In the genomic region with DNA sequence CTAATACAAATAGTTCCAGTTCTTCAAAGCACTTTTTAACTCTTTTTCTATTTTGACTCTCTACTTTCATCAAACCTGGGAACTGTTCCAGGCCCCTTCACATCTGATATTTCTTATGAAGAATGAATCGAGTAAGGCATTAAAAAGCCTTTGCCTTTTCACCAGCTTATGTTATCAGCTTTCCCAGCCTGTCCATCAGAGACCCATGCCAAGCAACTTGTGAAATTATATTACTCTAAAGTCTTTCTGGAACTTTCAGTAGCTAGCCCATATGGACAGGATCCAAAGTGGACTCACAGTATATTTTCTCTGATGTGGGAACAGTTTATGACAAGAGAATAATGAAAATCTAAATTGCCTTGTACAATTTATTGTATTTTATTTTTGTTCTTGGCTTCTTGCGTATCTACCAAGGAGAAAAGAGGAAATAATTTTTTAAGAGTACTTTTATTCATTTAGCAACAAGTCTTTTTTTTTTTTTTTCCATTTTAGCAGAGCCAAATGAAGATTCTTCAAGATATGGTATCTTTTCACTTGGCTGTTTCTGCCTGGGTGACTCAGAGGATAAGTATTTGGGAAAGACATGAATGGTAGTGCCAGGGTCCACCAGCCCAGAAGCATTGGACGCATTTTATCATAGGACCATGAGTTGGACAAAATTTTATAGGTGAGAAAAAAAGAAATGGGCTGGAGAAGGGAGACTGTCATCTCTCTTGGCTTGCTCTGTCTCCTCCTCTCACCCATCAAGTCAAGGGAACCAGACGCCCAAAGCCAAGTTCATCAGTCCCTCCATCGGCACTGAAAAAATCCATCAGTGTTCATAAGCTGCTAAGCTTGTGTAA, we compare ENCODE assay signal across 1 cellular context.
TF ChIP-seq lines count a peak whose summit lies in the region.

No MANE protein-coding gene starts in this region.

TF ChIP-seq in K562, 482 proteins besides CTCF, POLR2A, EP300 and RAD21 (continued from another document):
- no peak for TF ChIP-seq AFF4 (CRISPR knock-in tag; IDR thresholded peaks at IDR 0.05)
- TF ChIP-seq, protein P1, sequence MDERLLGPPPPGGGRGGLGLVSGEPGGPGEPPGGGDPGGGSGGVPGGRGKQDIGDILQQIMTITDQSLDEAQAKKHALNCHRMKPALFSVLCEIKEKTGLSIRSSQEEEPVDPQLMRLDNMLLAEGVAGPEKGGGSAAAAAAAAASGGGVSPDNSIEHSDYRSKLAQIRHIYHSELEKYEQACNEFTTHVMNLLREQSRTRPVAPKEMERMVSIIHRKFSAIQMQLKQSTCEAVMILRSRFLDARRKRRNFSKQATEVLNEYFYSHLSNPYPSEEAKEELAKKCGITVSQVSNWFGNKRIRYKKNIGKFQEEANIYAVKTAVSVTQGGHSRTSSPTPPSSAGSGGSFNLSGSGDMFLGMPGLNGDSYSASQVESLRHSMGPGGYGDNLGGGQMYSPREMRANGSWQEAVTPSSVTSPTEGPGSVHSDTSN (CRISPR knock-in tag; IDR thresholded peaks at IDR 0.05; ENCODE audit: low read depth): no peak
- TF ChIP-seq, protein P1 (tag; conservative IDR thresholded peaks at IDR 0.05; ENCODE audit: low read depth): peak; percentile 31; the same call in 1 of the 2 replicates
- TF ChIP-seq JUND (IDR thresholded peaks at IDR 0.05; ENCODE audit: borderline replicate concordance, low read depth, low read length): peak; percentile 77
- peak; percentile 32; the same call in 1 of the 3 replicates for TF ChIP-seq JUND (tag; IDR thresholded peaks at IDR 0.05; ENCODE audit: borderline replicate concordance, low read depth, low read length)
- no peak for TF ChIP-seq ZNF766 (CRISPR knock-in tag; conservative IDR thresholded peaks at IDR 0.05)
- TF ChIP-seq KDM5B (IDR thresholded peaks at IDR 0.05; ENCODE audit: insufficient replicate concordance, low read depth, low read length): no peak
- TF ChIP-seq POLR2AphosphoS5 (IDR thresholded peaks at IDR 0.05; ENCODE audit: control insufficient read depth, insufficient read depth, low read depth, low read length): no peak
- TF ChIP-seq, protein P2, sequence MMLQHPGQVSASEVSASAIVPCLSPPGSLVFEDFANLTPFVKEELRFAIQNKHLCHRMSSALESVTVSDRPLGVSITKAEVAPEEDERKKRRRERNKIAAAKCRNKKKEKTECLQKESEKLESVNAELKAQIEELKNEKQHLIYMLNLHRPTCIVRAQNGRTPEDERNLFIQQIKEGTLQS (IDR thresholded peaks at IDR 0.05): peak; percentile 45; the same call in 1 of the 2 replicates
- TF ChIP-seq, protein P2 (CRISPR knock-in tag; conservative IDR thresholded peaks at IDR 0.05): no peak
- TF ChIP-seq KAT7 (CRISPR knock-in tag; IDR thresholded peaks at IDR 0.05; ENCODE audit: borderline replicate concordance): no peak
- TF ChIP-seq, protein P3, sequence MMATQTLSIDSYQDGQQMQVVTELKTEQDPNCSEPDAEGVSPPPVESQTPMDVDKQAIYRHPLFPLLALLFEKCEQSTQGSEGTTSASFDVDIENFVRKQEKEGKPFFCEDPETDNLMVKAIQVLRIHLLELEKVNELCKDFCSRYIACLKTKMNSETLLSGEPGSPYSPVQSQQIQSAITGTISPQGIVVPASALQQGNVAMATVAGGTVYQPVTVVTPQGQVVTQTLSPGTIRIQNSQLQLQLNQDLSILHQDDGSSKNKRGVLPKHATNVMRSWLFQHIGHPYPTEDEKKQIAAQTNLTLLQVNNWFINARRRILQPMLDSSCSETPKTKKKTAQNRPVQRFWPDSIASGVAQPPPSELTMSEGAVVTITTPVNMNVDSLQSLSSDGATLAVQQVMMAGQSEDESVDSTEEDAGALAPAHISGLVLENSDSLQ (IDR thresholded peaks at IDR 0.05): peak; percentile 18; the same call in 1 of the 2 replicates
- no peak for TF ChIP-seq MEF2D (tag; conservative IDR thresholded peaks at IDR 0.05; ENCODE audit: low read depth)
- TF ChIP-seq CEBPZ (IDR thresholded peaks at IDR 0.05; ENCODE audit: borderline replicate concordance, low read depth, low read length): no peak
- TF ChIP-seq ZNF408 (CRISPR knock-in tag; IDR thresholded peaks at IDR 0.05; ENCODE audit: low read depth): no peak
- TF ChIP-seq NRF1 (conservative IDR thresholded peaks at IDR 0.05 in 1 of 2, IDR thresholded peaks at IDR 0.05 in 1 of 2): no peak
- TF ChIP-seq CBX1 (IDR thresholded peaks at IDR 0.05; ENCODE audit: low read depth): no peak
- no peak for TF ChIP-seq MECOM (CRISPR knock-in tag; IDR thresholded peaks at IDR 0.05)
- TF ChIP-seq ZNF551 (CRISPR knock-in tag; IDR thresholded peaks at IDR 0.05): no peak
- no peak for TF ChIP-seq ZNF431 (CRISPR knock-in tag; IDR thresholded peaks at IDR 0.05)
- TF ChIP-seq CREBBP (IDR thresholded peaks at IDR 0.05; ENCODE audit: low read depth, low read length): no peak
- 0 out of 2 replicates have a peak, but pooled peaks have one; percentile 9 for TF ChIP-seq ZNF384 (IDR thresholded peaks at IDR 0.05; ENCODE audit: low read depth, low read length)
- TF ChIP-seq, protein P4, sequence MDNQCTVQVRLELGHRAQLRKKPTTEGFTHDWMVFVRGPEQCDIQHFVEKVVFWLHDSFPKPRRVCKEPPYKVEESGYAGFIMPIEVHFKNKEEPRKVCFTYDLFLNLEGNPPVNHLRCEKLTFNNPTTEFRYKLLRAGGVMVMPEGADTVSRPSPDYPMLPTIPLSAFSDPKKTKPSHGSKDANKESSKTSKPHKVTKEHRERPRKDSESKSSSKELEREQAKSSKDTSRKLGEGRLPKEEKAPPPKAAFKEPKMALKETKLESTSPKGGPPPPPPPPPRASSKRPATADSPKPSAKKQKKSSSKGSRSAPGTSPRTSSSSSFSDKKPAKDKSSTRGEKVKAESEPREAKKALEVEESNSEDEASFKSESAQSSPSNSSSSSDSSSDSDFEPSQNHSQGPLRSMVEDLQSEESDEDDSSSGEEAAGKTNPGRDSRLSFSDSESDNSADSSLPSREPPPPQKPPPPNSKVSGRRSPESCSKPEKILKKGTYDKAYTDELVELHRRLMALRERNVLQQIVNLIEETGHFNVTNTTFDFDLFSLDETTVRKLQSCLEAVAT (IDR thresholded peaks at IDR 0.05): no peak
- TF ChIP-seq CREM (IDR thresholded peaks at IDR 0.05; ENCODE audit: low read depth): no peak
- TF ChIP-seq ZNF696 (CRISPR knock-in tag; conservative IDR thresholded peaks at IDR 0.05): no peak
- no peak for TF ChIP-seq SIN3B (IDR thresholded peaks at IDR 0.05; ENCODE audit: low read depth)
- 0 out of 2 replicates have a peak, but pooled peaks have one; percentile 49 for TF ChIP-seq ZNF584 (CRISPR knock-in tag; IDR thresholded peaks at IDR 0.05; ENCODE audit: low read depth)
- TF ChIP-seq ZNF592 (IDR thresholded peaks at IDR 0.05): no peak
- TF ChIP-seq, protein P5, sequence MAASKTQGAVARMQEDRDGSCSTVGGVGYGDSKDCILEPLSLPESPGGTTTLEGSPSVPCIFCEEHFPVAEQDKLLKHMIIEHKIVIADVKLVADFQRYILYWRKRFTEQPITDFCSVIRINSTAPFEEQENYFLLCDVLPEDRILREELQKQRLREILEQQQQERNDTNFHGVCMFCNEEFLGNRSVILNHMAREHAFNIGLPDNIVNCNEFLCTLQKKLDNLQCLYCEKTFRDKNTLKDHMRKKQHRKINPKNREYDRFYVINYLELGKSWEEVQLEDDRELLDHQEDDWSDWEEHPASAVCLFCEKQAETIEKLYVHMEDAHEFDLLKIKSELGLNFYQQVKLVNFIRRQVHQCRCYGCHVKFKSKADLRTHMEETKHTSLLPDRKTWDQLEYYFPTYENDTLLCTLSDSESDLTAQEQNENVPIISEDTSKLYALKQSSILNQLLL (CRISPR knock-in tag; IDR thresholded peaks at IDR 0.05; ENCODE audit: borderline replicate concordance): no peak
- no peak for TF ChIP-seq DDX20 (tag; IDR thresholded peaks at IDR 0.05; ENCODE audit: low read depth)
- TF ChIP-seq ZNF589 (CRISPR knock-in tag; IDR thresholded peaks at IDR 0.05; ENCODE audit: low read depth): 0 out of 2 replicates have a peak, but pooled peaks have one; percentile 37
- no peak for TF ChIP-seq HNRNPL (IDR thresholded peaks at IDR 0.05; ENCODE audit: low read depth, low read length)
- TF ChIP-seq HCFC1 (IDR thresholded peaks at IDR 0.05; ENCODE audit: low read depth, low read length): no peak
- no peak for TF ChIP-seq SRSF3 (IDR thresholded peaks at IDR 0.05; ENCODE audit: insufficient read depth, low read length)
- TF ChIP-seq SMAD3 (CRISPR knock-in tag; conservative IDR thresholded peaks at IDR 0.05): no peak
